Comparison of ENCODE assay signal across 29 cellular contexts in genomic region chr2:56369316-56369715, GRCh38.
DNase-seq lines count a peak whose midpoint lies in the region; ATAC-seq and TF ChIP-seq lines count a peak whose summit lies in the region.
"Had no signal": no experiment of that assay in that cellular context is flagged by ENCODE, and none has a peak within 500 bp of the region (broad histone marks: within the 10 kb centered on the region; RNA-seq: fewer than 3 reads in every experiment).

No MANE protein-coding gene starts in this region.

- intact Hi-C loops in left ventricle myocardium superior (cut with micrococcal nuclease) = no loop called here
- intact Hi-C loops in esophagus muscularis mucosa (cut with DNase I) = no loop called here

- DNase-seq in ELR (ENCODE audit: low read depth) (peak; percentile 75), NAMALWA (ENCODE audit: low spot score) (peak; percentile 50), astrocyte of the hippocampus (ENCODE audit: low read depth, low spot score) (peak; percentile 7), renal cortical epithelial cell (ENCODE audit: low read depth) (peak; percentile 52), UCSD-AML1 (lab: John Stamatoyannopoulos, UW; ENCODE audit: unreplicated experiment) (no peak), left ventricle myocardium superior (no peak), esophagus muscularis mucosa (ENCODE audit: extremely low spot score) (no peak), coronary artery (ENCODE audit: low spot score) (no peak)
- DNase-seq: activated CD4-positive, alpha-beta T cell treated with anti-CD3 and anti-CD28 coated beads, Interleukin-2, amount 50 U/mL, for 4 hours; body of pancreas; effector CD4-positive, alpha-beta T cell; H7; Kasumi-1; left lung; NCI-H1048; NCI-H1694 treated with DMSO at 0.1 percent for 48 hours; NCI-H2171 treated with DMSO at 0.1 percent for 48 hours; NCI-H526; stimulated activated naive CD4-positive, alpha-beta T cell treated with Interleukin-2 at 50 U/mL for 16 hours; testis had no signal

- H3K9me3 ChIP-seq in esophagus muscularis mucosa = no peaks in the 10 kb centered on the region
- H3K9me3 ChIP-seq: left lung, right atrium auricular region, testis, vagina had no signal

- H3K27ac ChIP-seq in esophagus muscularis mucosa (replicated peaks in 1 of 4) = no peak overlapping the region
- no peak overlapping the region for H3K27ac ChIP-seq in coronary artery
- H3K27ac ChIP-seq: body of pancreas, C4-2B, epithelial cell of prostate, hepatocyte, left lung, right atrium auricular region, RWPE1, testis, vagina had no signal

- no peaks in the 10 kb centered on the region for H3K4me1 ChIP-seq in esophagus muscularis mucosa
- H3K4me1 ChIP-seq: body of pancreas, left lung, right atrium auricular region, testis, vagina had no signal

- WGBS in esophagus muscularis mucosa = 79% methylated on average over 2 of the region's 2 CpGs

- H3K4me3 ChIP-seq in esophagus muscularis mucosa (no peak overlapping the region), coronary artery (no peak overlapping the region)
- H3K4me3 ChIP-seq: body of pancreas, hepatocyte, left lung, right atrium auricular region, testis, vagina had no signal

- H3K36me3 ChIP-seq in esophagus muscularis mucosa = no peaks in the 10 kb centered on the region
- H3K36me3 ChIP-seq: left lung, right atrium auricular region, vagina had no signal

- TF ChIP-seq POLR2A in esophagus muscularis mucosa (IDR thresholded peaks at IDR 0.05; ENCODE audit: low read depth) = no peak

- no peak for TF ChIP-seq EP300 in esophagus muscularis mucosa (IDR thresholded peaks at IDR 0.05)

- TF ChIP-seq CTCF in esophagus muscularis mucosa (IDR thresholded peaks at IDR 0.05) (no peak), coronary artery (IDR thresholded peaks at IDR 0.05) (no peak)

- no peak for ATAC-seq in left ventricle myocardium superior
- ATAC-seq: body of pancreas; HepG2; left lung; natural killer cell treated with Interleukin-12 subunit alpha and Interleukin-12 subunit beta and Interleukin-15 and Interleukin-18, amount 100 ng/mL, for 72 hours; WTC11 had no signal

- no peaks in the 10 kb centered on the region for H3K27me3 ChIP-seq in esophagus muscularis mucosa
- H3K27me3 ChIP-seq: body of pancreas, hepatocyte, left lung, right atrium auricular region, testis, vagina had no signal

Comparison
In these comparisons a context has a peak if more than half of its experiments do, and no peak if none do; other contexts are left out.
1. DNase-seq: peak in ELR (single experiment), NAMALWA (single experiment), astrocyte of the hippocampus (single experiment) and renal cortical epithelial cell (single experiment); none in UCSD-AML1 (single experiment), left ventricle myocardium superior (single experiment), esophagus muscularis mucosa (single experiment) and coronary artery (single experiment).